ENCODE assay signal across 8 cellular contexts in genomic region chr11:9748361-9748970, GRCh38.
DNase-seq lines count a peak whose midpoint lies in the region; ATAC-seq and TF ChIP-seq lines count a peak whose summit lies in the region.

No MANE protein-coding gene starts in this region.

- DNase-seq in Daoy (ENCODE audit: low read depth) (peak; percentile 75), HuH-7 (ENCODE audit: low spot score) (peak; percentile 56), anterior cingulate cortex (lab: John Stamatoyannopoulos, UW) (peak in 37 of 58 donors; percentile 11 to 76 (median 43)), hypothalamus (lab: John Stamatoyannopoulos, UW) (peak in 33 of 51 donors; percentile 11 to 71 (median 41)), ecto neural progenitor cell (ENCODE audit: low spot score) (no peak)
- DNase-seq in stimulated activated CD4-positive, alpha-beta T cell treated with anti-CD3 and anti-CD28 coated beads, Interleukin-15, amount 100 ng/mL, for 24 hours = peak; percentile 72

- ATAC-seq in GM21390 (IDR thresholded peaks at IDR 0.05; ENCODE audit: unreplicated experiment) = peak; percentile 68
- peak; percentile 94 for ATAC-seq in SK-N-SH treated with all-trans-retinoic acid at 6 μM for 48 hours

TF ChIP-seq in SK-N-SH treated with all-trans-retinoic acid at 6 μM for 48 hours, 23 proteins besides CTCF, POLR2A, EP300 and RAD21:
- TF ChIP-seq CSRNP3 (CRISPR knock-in tag; IDR thresholded peaks at IDR 0.05) (no peak), ARNTL (CRISPR knock-in tag; IDR thresholded peaks at IDR 0.05; ENCODE audit: borderline replicate concordance, low read depth) (no peak), TCF4 (CRISPR knock-in tag; IDR thresholded peaks at IDR 0.05; ENCODE audit: borderline replicate concordance) (no peak), CREB5 (CRISPR knock-in tag; IDR thresholded peaks at IDR 0.05; ENCODE audit: low read depth) (no peak), ZFP3 (CRISPR knock-in tag; IDR thresholded peaks at IDR 0.05) (no peak), ESRRG (CRISPR knock-in tag; IDR thresholded peaks at IDR 0.05) (no peak), RARB (CRISPR knock-in tag; IDR thresholded peaks at IDR 0.05) (no peak), TSHZ2 (CRISPR knock-in tag; IDR thresholded peaks at IDR 0.05) (no peak), CSDC2 (CRISPR knock-in tag; IDR thresholded peaks at IDR 0.05) (no peak), ZNF565 (CRISPR knock-in tag; conservative IDR thresholded peaks at IDR 0.05; ENCODE audit: low read depth) (no peak), TOX (CRISPR knock-in tag; IDR thresholded peaks at IDR 0.05; ENCODE audit: borderline replicate concordance) (no peak), POU6F1 (CRISPR knock-in tag; IDR thresholded peaks at IDR 0.05; ENCODE audit: borderline replicate concordance, low read depth) (no peak), PATZ1 (CRISPR knock-in tag; IDR thresholded peaks at IDR 0.05; ENCODE audit: borderline replicate concordance) (no peak)
